In genomic region chr17:6377906-6378305, GRCh38 we compare ENCODE assay signal across 9 cellular contexts. TPM values are rescaled to one million over a fixed set of nuclear protein-coding genes. Genes with fewer than 3 reads are reported as not detected.
"Had no signal": no experiment of that assay in that cellular context is flagged by ENCODE, and none has a peak within 500 bp of the region (broad histone marks: within the 10 kb centered on the region; RNA-seq: fewer than 3 reads in every experiment).

No MANE protein-coding gene starts in this region.

- FAIRE-seq: H1, H54, HTR-8/SVneo had no signal

- DNase-seq: H9, KBM-7 had no signal

- H3K4me3 Mint-ChIP-seq: GM23338, H9, IgD-negative memory B cell had no signal

- H3K27ac Mint-ChIP-seq: GM23338, IgD-negative memory B cell had no signal

- H3K36me3 Mint-ChIP-seq: IgD-negative memory B cell had no signal

- H3K4me3 ChIP-seq: GM23338 had no signal

- ATAC-seq: HCT116 had no signal

RNA-seq across cellular contexts. Expression of gene AIPL1, which starts 57.0 kb away (rescaled TPM):
- total RNA-seq: HT-29 had no signal
